1 cellular context compared by ENCODE assay signal in genomic region chr3:42872718-42873117, GRCh38.
TF ChIP-seq lines count a peak whose summit lies in the region.

No MANE protein-coding gene starts in this region.

TF ChIP-seq in SK-N-SH, 30 proteins besides CTCF, POLR2A, EP300 and RAD21 (continued from another document):
- TF ChIP-seq ZBTB33 (IDR thresholded peaks at IDR 0.05; ENCODE audit: borderline replicate concordance, low read depth) (no peak), GABPA (IDR thresholded peaks at IDR 0.05; ENCODE audit: low read depth) (no peak), YY1 (IDR thresholded peaks at IDR 0.05; ENCODE audit: low read depth) (no peak), RXRA (IDR thresholded peaks at IDR 0.05; ENCODE audit: borderline replicate concordance, low read depth) (no peak), FOXJ3 (CRISPR knock-in tag; IDR thresholded peaks at IDR 0.05) (no peak), TAF1 (IDR thresholded peaks at IDR 0.05; ENCODE audit: borderline replicate concordance, low read depth, low read length) (no peak), SIN3A (IDR thresholded peaks at IDR 0.05; ENCODE audit: borderline replicate concordance, low read depth, low read length) (no peak), FOXM1 (IDR thresholded peaks at IDR 0.05; ENCODE audit: low read depth) (no peak), MAX (IDR thresholded peaks at IDR 0.05; ENCODE audit: low read depth) (no peak)
